16 cellular contexts compared by ENCODE assay signal in genomic region chr11:69377953-69378302, GRCh38.
DNase-seq lines count a peak whose midpoint lies in the region; ATAC-seq, FAIRE-seq and TF ChIP-seq lines count a peak whose summit lies in the region.
"Had no signal": no experiment of that assay in that cellular context is flagged by ENCODE, and none has a peak within 500 bp of the region (broad histone marks: within the 10 kb centered on the region; RNA-seq: fewer than 3 reads in every experiment).

No MANE protein-coding gene starts in this region.

- POLR2A ChIA-PET in HepG2 (lab: Yijun Ruan, JAX) = no interaction called here
- POLR2A ChIA-PET in RWPE1 (lab: Yijun Ruan, JAX; ENCODE audit: low non-redundant PET) = no interaction called here

- H3K23ac ChIP-seq in mesenchymal stem cell (ENCODE audit: low read length in 2 of 2) = no peak overlapping the region

- H3K27me3 ChIP-seq in right lobe of liver (no peaks in the 10 kb centered on the region), HepG2 (ENCODE audit: control insufficient read depth in 1 of 2, insufficient read depth in 2 of 2, low read length in 2 of 2) (peaks cover 4 to 40% of the 10 kb centered on the region in 2 experiments), mesenchymal stem cell (ENCODE audit: control insufficient read depth in 1 of 2, insufficient read depth in 1 of 2, low read length in 2 of 2) (no peaks in the 10 kb centered on the region)

- H3K79me1 ChIP-seq in mesenchymal stem cell (replicated peaks; ENCODE audit: low read length, poor library complexity, severe bottlenecking) = no peaks in the 10 kb centered on the region

- no TSS peak for BruUV-seq in HepG2 (replicated peaks; lab: Mats Ljungman, UMichigan)

- H4K91ac ChIP-seq in mesenchymal stem cell (ENCODE audit: low read length) = peak overlapping the region; percentile 11

- H3K14ac ChIP-seq in mesenchymal stem cell (ENCODE audit: low read length in 2 of 2) = no peak overlapping the region

- no peaks in the 10 kb centered on the region for H3K9me3 ChIP-seq in right lobe of liver
- H3K9me3 ChIP-seq in HepG2 (ENCODE audit: low read length) = no peaks in the 10 kb centered on the region
- H3K9me3 ChIP-seq in mesenchymal stem cell (ENCODE audit: control insufficient read depth, low read length) = no peaks in the 10 kb centered on the region
- H3K9me3 ChIP-seq: SK-N-SH had no signal

- H2BK12ac ChIP-seq in mesenchymal stem cell (ENCODE audit: low read length in 2 of 2) = peak overlapping the region in 1 of 2 experiments; percentile 49

- CTCF ChIA-PET in HepG2 (lab: Yijun Ruan, JAX; ENCODE audit: low intra/inter-chr PET ratio, low total read pairs) = no interaction called here
- CTCF ChIA-PET in RWPE1 (lab: Yijun Ruan, JAX) = no interaction called here

- H3K27ac ChIP-seq in right lobe of liver (no peak overlapping the region), HepG2 (ENCODE audit: extremely low read length, insufficient read depth, low read length) (no peak overlapping the region), RWPE1 (peak overlapping the region; percentile 87), mesenchymal stem cell (ENCODE audit: low read length, poor library complexity, severe bottlenecking) (no peak overlapping the region)

- TF ChIP-seq POLR2A in right lobe of liver (IDR thresholded peaks at IDR 0.05) = no peak
- TF ChIP-seq POLR2A in HepG2 (IDR thresholded peaks at IDR 0.05; ENCODE audit: insufficient read depth in 1 of 2, low read depth in 2 of 2, low read length in 2 of 2) = no peak

- in situ Hi-C loops in HepG2 (cut with HindIII; ENCODE audit: extremely low pct_ligation_motif_present, low pct_unique_long_range_greater_than_20kb) = loop anchor here (5.0 kb wide), 1 partner anchor 264 kb away; the partner anchor contains the start of gene CCND1

- no peak for TF ChIP-seq EP300 in HepG2 (IDR thresholded peaks at IDR 0.05; ENCODE audit: low read depth in 2 of 2, low read length in 2 of 2)
- no peak for TF ChIP-seq EP300 in HepG2 (CRISPR knock-in tag; IDR thresholded peaks at IDR 0.05; ENCODE audit: borderline replicate concordance)

- intact Hi-C loops in right lobe of liver (cut with DNase I) = no loop called here
- intact Hi-C loops in HepG2 (cut with micrococcal nuclease; ENCODE audit: unreplicated experiment) = no loop called here

- no peak overlapping the region for H3K4me2 ChIP-seq in HepG2 (ENCODE audit: low read depth, low read length)
- H3K4me2 ChIP-seq in mesenchymal stem cell (ENCODE audit: low read length, poor library complexity, severe bottlenecking) = no peak overlapping the region
- H3K4me2 ChIP-seq: SK-N-SH had no signal

- TF ChIP-seq RAD21 in HepG2 (CRISPR knock-in tag; IDR thresholded peaks at IDR 0.05) = no peak

- H2AK5ac ChIP-seq in mesenchymal stem cell (ENCODE audit: low read length, severe bottlenecking) = no peak overlapping the region

- H3K4me3 ChIP-seq in right lobe of liver = no peak overlapping the region
- no peak overlapping the region for H3K4me3 ChIP-seq in HepG2 (replicated peaks in 1 of 3; ENCODE audit: insufficient read depth in 1 of 3, low read depth in 2 of 3, low read length in 3 of 3)
- H3K4me3 ChIP-seq in mesenchymal stem cell (ENCODE audit: insufficient read depth in 1 of 2, low read depth in 1 of 2, low read length in 2 of 2) = no peak overlapping the region

- ATAC-seq in right lobe of liver (no peak), HepG2 (no peak), HG03095 (IDR thresholded peaks at IDR 0.05; ENCODE audit: unreplicated experiment) (no peak)

- H4K8ac ChIP-seq in mesenchymal stem cell (ENCODE audit: low read length) = no peak overlapping the region

- H3K36me3 ChIP-seq in right lobe of liver (no peaks in the 10 kb centered on the region), HepG2 (replicated peaks in 1 of 2; ENCODE audit: control insufficient read depth in 1 of 2, insufficient read depth in 2 of 2, low read length in 2 of 2) (no peaks in the 10 kb centered on the region), mesenchymal stem cell (ENCODE audit: control insufficient read depth in 1 of 2, insufficient read depth in 2 of 2, low read depth in 1 of 2, low read length in 2 of 2) (peaks cover 0 to 3% of the 10 kb centered on the region in 2 experiments)

- H3K18ac ChIP-seq in mesenchymal stem cell (ENCODE audit: low read depth in 1 of 2, low read length in 2 of 2) = no peak overlapping the region

- no peak overlapping the region for H2AFZ ChIP-seq in HepG2 (ENCODE audit: low read length)
- no peak overlapping the region for H2AFZ ChIP-seq in mesenchymal stem cell (ENCODE audit: low read depth, low read length)

- no peak overlapping the region for H2BK120ac ChIP-seq in mesenchymal stem cell (ENCODE audit: low read depth, low read length)

- H3K4me1 ChIP-seq in right lobe of liver (no peaks in the 10 kb centered on the region), HepG2 (ENCODE audit: insufficient read depth, low read length) (peaks cover 35% of the 10 kb centered on the region), mesenchymal stem cell (ENCODE audit: control insufficient read depth, insufficient read depth, low read depth, low read length) (peaks cover 14% of the 10 kb centered on the region)

- DNase-seq in right lobe of liver (peak in 2 of 3 donors; percentile 38 to 40), HepG2 (ENCODE audit: low spot score) (no peak), RWPE1 (ENCODE audit: low spot score) (no peak), mesenchymal stem cell (no peak), middle frontal gyrus (ENCODE audit: extremely low spot score, low spot score) (no peak), A172 (ENCODE audit: low spot score) (no peak)
- DNase-seq: C1 segment of cervical spinal cord, DMS153, EL, MV-4-11, NCI-H1417 treated with DMSO at 0.1 percent for 48 hours, NCI-H2081 treated with DMSO at 0.1 percent for 48 hours, NCI-H226, NCI-H526 treated with DMSO at 0.1 percent for 48 hours, SK-N-SH had no signal

- no peak for FAIRE-seq in HepG2 (lab: Jason Lieb, UNC)

- TF ChIP-seq CTCF in right lobe of liver (IDR thresholded peaks at IDR 0.05) (no peak), HepG2 (CRISPR knock-in tag; IDR thresholded peaks at IDR 0.05) (no peak), RWPE1 (conservative IDR thresholded peaks at IDR 0.05; ENCODE audit: low read depth) (no peak)

- H3K79me2 ChIP-seq in HepG2 (ENCODE audit: insufficient read depth, low read length) = no peaks in the 10 kb centered on the region

- WGBS in right lobe of liver (ENCODE audit: insufficient coverage, low coverage, low lambda C conversion rate, missing lambda C conversion rate) = no CpG with 5 or more reads among the region's 13 CpGs
- WGBS in HepG2 (ENCODE audit: low lambda C conversion rate) = 50% methylated on average over 2 of the region's 13 CpGs
- 93% methylated on average over 13 of the region's 13 CpGs for WGBS in mesenchymal stem cell

- H4K20me1 ChIP-seq in HepG2 (ENCODE audit: insufficient read depth, low read length) = no peaks in the 10 kb centered on the region

- H2BK5ac ChIP-seq in mesenchymal stem cell (ENCODE audit: low read depth, low read length, poor library complexity, severe bottlenecking) = no peak overlapping the region

- no peak overlapping the region for H3K4ac ChIP-seq in mesenchymal stem cell (ENCODE audit: low read depth in 1 of 2, low read length in 2 of 2)

- no peak overlapping the region for H3K9ac ChIP-seq in HepG2 (ENCODE audit: insufficient read depth, low read depth, low read length)
- no peak overlapping the region for H3K9ac ChIP-seq in mesenchymal stem cell (ENCODE audit: low read length)
- H3K9ac ChIP-seq: SK-N-SH had no signal

- peak overlapping the region; percentile 66 for H2BK15ac ChIP-seq in mesenchymal stem cell (ENCODE audit: low read depth, poor library complexity, severe bottlenecking)

TF ChIP-seq in HepG2, 621 proteins besides CTCF, POLR2A, EP300 and RAD21 (continues in another document):
- TF ChIP-seq TGIF2 (CRISPR knock-in tag; IDR thresholded peaks at IDR 0.05) (no peak), ZFP41 (CRISPR knock-in tag; IDR thresholded peaks at IDR 0.05; ENCODE audit: borderline replicate concordance) (no peak), ZNF616 (CRISPR knock-in tag; IDR thresholded peaks at IDR 0.05; ENCODE audit: low read depth) (no peak), ZNF207 (IDR thresholded peaks at IDR 0.05; ENCODE audit: borderline replicate concordance) (no peak), ZNF83 (CRISPR knock-in tag; IDR thresholded peaks at IDR 0.05; ENCODE audit: borderline replicate concordance) (no peak), CEBPZ (IDR thresholded peaks at IDR 0.05; ENCODE audit: low read length) (no peak), ZNF776 (CRISPR knock-in tag; IDR thresholded peaks at IDR 0.05) (no peak), TFDP1 (CRISPR knock-in tag; IDR thresholded peaks at IDR 0.05; ENCODE audit: borderline replicate concordance) (no peak), CAMTA2 (CRISPR knock-in tag; IDR thresholded peaks at IDR 0.05; ENCODE audit: borderline replicate concordance) (no peak)

Comparison
In these comparisons a context has a peak if more than half of its experiments do, and no peak if none do; other contexts are left out.
1. DNase-seq: peak in right lobe of liver (2 of 3); none in HepG2 (single experiment), RWPE1 (single experiment), mesenchymal stem cell (single experiment), middle frontal gyrus (single experiment) and A172 (single experiment).